ENCODE assay signal across 23 cellular contexts in genomic region chr6:42841844-42842584, GRCh38. TPM values are rescaled to one million over a fixed set of nuclear protein-coding genes. Genes with fewer than 3 reads are reported as not detected.
A peak's percentile ranks its signal among the peaks of the same experiment; 100 is the strongest.
DNase-seq lines count a peak whose midpoint lies in the region; ATAC-seq and TF ChIP-seq lines count a peak whose summit lies in the region.
"Had no signal": no experiment of that assay in that cellular context is flagged by ENCODE, and none has a peak within 500 bp of the region (broad histone marks: within the 10 kb centered on the region; RNA-seq: fewer than 3 reads in every experiment).

No MANE protein-coding gene starts in this region.

- DNase-seq in DMS 273 (lab: John Stamatoyannopoulos, UW; ENCODE audit: unreplicated experiment) = peak; percentile 17
- no peak for DNase-seq in DMS 273 treated with DMSO at 0.1 percent for 48 hours (lab: John Stamatoyannopoulos, UW)
- no peak for DNase-seq in IMR-90
- DNase-seq in neural progenitor cell (ENCODE audit: low spot score) = peak; percentile 25
- DNase-seq in EL = no peak
- DNase-seq in globus pallidus (ENCODE audit: low spot score) = no peak
- DNase-seq in T1000 (lab: John Stamatoyannopoulos, UW) = no peak
- DNase-seq: activated CD4-positive, alpha-beta T cell treated with anti-CD3 and anti-CD28 coated beads for 48 hours; activated CD8-positive, alpha-beta memory T cell treated with anti-CD3 and anti-CD28 coated beads, Interleukin-2, amount 50 U/mL, for 4 hours; activated gamma-delta T cell; colonic mucosa; MG63; NCI-H1436; PC-3; SHP77; SW 1271 had no signal

- no peak overlapping the region for H2AK5ac ChIP-seq in IMR-90 (ENCODE audit: low read depth, low read length)

- H3K9ac ChIP-seq in IMR-90 (ENCODE audit: low read depth, low read length) (no peak overlapping the region), neural progenitor cell (no peak overlapping the region)

- no peaks in the 10 kb centered on the region for H3K4me1 ChIP-seq in IMR-90 (ENCODE audit: control insufficient read depth, insufficient read depth, low read length)
- peaks cover 13% of the 10 kb centered on the region for H3K4me1 ChIP-seq in neural progenitor cell
- H3K4me1 ChIP-seq: breast epithelium, colonic mucosa had no signal

- H3K23ac ChIP-seq in IMR-90 (ENCODE audit: low read depth, low read length) = 0 out of 2 replicates have a peak overlapping the region, but pooled peaks have one; percentile 7

- H2BK20ac ChIP-seq in IMR-90 (ENCODE audit: low read depth, low read length) = no peak overlapping the region

- peaks cover 13% of the 10 kb centered on the region for H3F3A ChIP-seq in neural progenitor cell (ENCODE audit: low read depth)

- in situ Hi-C loops in IMR-90 (cut with MboI; ENCODE audit: low sequenced_read_pairs) = no loop called here

- H3K9me3 ChIP-seq in IMR-90 (ENCODE audit: control insufficient read depth, insufficient read depth, low read length) (no peaks in the 10 kb centered on the region), neural progenitor cell (ENCODE audit: low read depth) (no peaks in the 10 kb centered on the region)
- H3K9me3 ChIP-seq: breast epithelium, colonic mucosa, MG63, thoracic aorta had no signal

- H3K18ac ChIP-seq in IMR-90 (ENCODE audit: low read depth, low read length) = no peak overlapping the region

- TF ChIP-seq CTCF in IMR-90 (conservative IDR thresholded peaks at IDR 0.05; ENCODE audit: low read depth, low read length) (no peak), neural progenitor cell (IDR thresholded peaks at IDR 0.05) (no peak)

- H3K4me3 ChIP-seq in IMR-90 (ENCODE audit: insufficient read depth, low read depth, low read length) = no peak overlapping the region
- no peak overlapping the region for H3K4me3 ChIP-seq in neural progenitor cell
- H3K4me3 ChIP-seq: breast epithelium, colonic mucosa, MG63, thoracic aorta had no signal

- peak overlapping the region; percentile 75 for H3K27ac Mint-ChIP-seq in activated T-helper 17 cell treated with anti-CD3 and anti-CD28 coated beads, Interleukin-2, amount 50 U/mL, for 72 hours
- H3K27ac Mint-ChIP-seq in neural progenitor cell = no peak overlapping the region
- H3K27ac Mint-ChIP-seq: mesothelial cell of epicardium had no signal

- no peak overlapping the region for H2AK9ac ChIP-seq in IMR-90 (replicated peaks; ENCODE audit: low read depth, low read length, poor library complexity)

- H3K9me1 ChIP-seq in IMR-90 (ENCODE audit: insufficient read depth, low read length) = no peaks in the 10 kb centered on the region

- dilution Hi-C loops in IMR-90 (cut with HindIII; ENCODE audit: low sequenced_read_pairs, unreplicated experiment) = no loop called here

- no peak for ATAC-seq in IMR-90 (ENCODE audit: low read depth)
- peak; percentile 76 for ATAC-seq in activated T-helper 17 cell treated with anti-CD3 and anti-CD28 coated beads, Interleukin-2, amount 50 U/mL, for 72 hours (replicated peaks)
- ATAC-seq: HCT116, left lobe of liver, PC-3 had no signal

- no CpG with 5 or more reads among the region's 6 CpGs for WGBS in IMR-90 (ENCODE audit: extremely low coverage in 2 of 2, insufficient read length in 1 of 2), 2 experiments

- no peak overlapping the region for H4K8ac ChIP-seq in IMR-90 (ENCODE audit: low read depth in 2 of 2, low read length in 2 of 2)

- H3K4me1 Mint-ChIP-seq in activated T-helper 17 cell treated with anti-CD3 and anti-CD28 coated beads, Interleukin-2, amount 50 U/mL, for 72 hours = peaks cover 16% of the 10 kb centered on the region
- H3K4me1 Mint-ChIP-seq in neural progenitor cell = peaks cover 6% of the 10 kb centered on the region

- no peak for TF ChIP-seq RAD21 in IMR-90 (IDR thresholded peaks at IDR 0.05; ENCODE audit: low read length)

- no peaks in the 10 kb centered on the region for H3K9me3 Mint-ChIP-seq in activated T-helper 17 cell treated with anti-CD3 and anti-CD28 coated beads, Interleukin-2, amount 50 U/mL, for 72 hours
- no peaks in the 10 kb centered on the region for H3K9me3 Mint-ChIP-seq in neural progenitor cell
- H3K9me3 Mint-ChIP-seq: mesothelial cell of epicardium had no signal

- H3K27me3 Mint-ChIP-seq in activated T-helper 17 cell treated with anti-CD3 and anti-CD28 coated beads, Interleukin-2, amount 50 U/mL, for 72 hours = no peaks in the 10 kb centered on the region
- peaks cover 3% of the 10 kb centered on the region for H3K27me3 Mint-ChIP-seq in neural progenitor cell (ENCODE audit: insufficient read depth, low read depth)

- H3K36me3 ChIP-seq in IMR-90 (ENCODE audit: control insufficient read depth, insufficient read depth, low read length) (peaks cover 2% of the 10 kb centered on the region; the same call in 1 of the 2 replicates), neural progenitor cell (no peaks in the 10 kb centered on the region)
- H3K36me3 ChIP-seq: breast epithelium, colonic mucosa, MG63 had no signal

- H2AFZ ChIP-seq in IMR-90 (replicated peaks; ENCODE audit: low read length, poor library complexity) = no peak overlapping the region
- H2AFZ ChIP-seq in neural progenitor cell (replicated peaks) = no peak overlapping the region

- H3K27me3 ChIP-seq in IMR-90 (ENCODE audit: control insufficient read depth, insufficient read depth, low read length) (no peaks in the 10 kb centered on the region), neural progenitor cell (no peaks in the 10 kb centered on the region)
- H3K27me3 ChIP-seq: breast epithelium, colonic mucosa, MG63 had no signal

- no peaks in the 10 kb centered on the region; the same call in 1 of the 2 replicates for H4K20me1 ChIP-seq in IMR-90 (ENCODE audit: insufficient read depth, low read length)
- H4K20me1 ChIP-seq in neural progenitor cell (ENCODE audit: low read depth) = no peaks in the 10 kb centered on the region

- H3K4ac ChIP-seq in IMR-90 (ENCODE audit: low read depth, low read length) = no peak overlapping the region

- no peak overlapping the region for H2BK5ac ChIP-seq in IMR-90 (ENCODE audit: low read depth, low read length, poor library complexity, severe bottlenecking)

- H3K14ac ChIP-seq in IMR-90 (replicated peaks; ENCODE audit: low read depth, low read length) = no peak overlapping the region

- BruUV-seq in IMR-90 (replicated peaks; lab: Mats Ljungman, UMichigan) = no TSS peak

- no peak overlapping the region for H3K56ac ChIP-seq in IMR-90 (ENCODE audit: extremely low read depth, insufficient read depth, low read length)

- no peak overlapping the region for H4K91ac ChIP-seq in IMR-90 (ENCODE audit: insufficient read depth, low read depth, low read length)

- H3K79me2 ChIP-seq in neural progenitor cell (ENCODE audit: low read depth) = no peaks in the 10 kb centered on the region

- H3K27ac ChIP-seq in IMR-90 (ENCODE audit: insufficient read depth, low read length) = no peak overlapping the region
- peak overlapping the region; percentile 34 for H3K27ac ChIP-seq in neural progenitor cell
- H3K27ac ChIP-seq: 22Rv1, breast epithelium, colonic mucosa, thoracic aorta had no signal

- CTCF ChIA-PET in IMR-90 (lab: Yijun Ruan, JAX) = no interaction called here

- H3K4me2 ChIP-seq in IMR-90 (ENCODE audit: low read depth, low read length) (no peak overlapping the region), neural progenitor cell (peak overlapping the region; percentile 49)

- POLR2A ChIA-PET in IMR-90 (lab: Charles Lee; ENCODE audit: unreplicated experiment) = no interaction called here

- no peak overlapping the region for H4K5ac ChIP-seq in IMR-90 (ENCODE audit: low read depth, low read length)

- TF ChIP-seq POLR2A in IMR-90 (IDR thresholded peaks at IDR 0.05; ENCODE audit: low read depth, low read length) = no peak

- H2BK15ac ChIP-seq in IMR-90 (ENCODE audit: low read depth, low read length) = no peak overlapping the region

- intact Hi-C loops in IMR-90 (cut with micrococcal nuclease) = no loop called here

- H2BK120ac ChIP-seq in IMR-90 (ENCODE audit: low read depth, low read length) = no peak overlapping the region

- H3K79me1 ChIP-seq in IMR-90 (ENCODE audit: low read depth in 1 of 2, low read length in 2 of 2) = peaks cover 0 to 3% of the 10 kb centered on the region in 2 experiments; a peak in 1 of 4 replicates

- H3K36me3 Mint-ChIP-seq in activated T-helper 17 cell treated with anti-CD3 and anti-CD28 coated beads, Interleukin-2, amount 50 U/mL, for 72 hours (ENCODE audit: low read depth) = peaks cover 19% of the 10 kb centered on the region
- peaks cover 4% of the 10 kb centered on the region for H3K36me3 Mint-ChIP-seq in neural progenitor cell

- H3K4me3 Mint-ChIP-seq in activated T-helper 17 cell treated with anti-CD3 and anti-CD28 coated beads, Interleukin-2, amount 50 U/mL, for 72 hours = peak overlapping the region; percentile 1
- no peak overlapping the region for H3K4me3 Mint-ChIP-seq in neural progenitor cell
- H3K4me3 Mint-ChIP-seq: mesothelial cell of epicardium had no signal

TF ChIP-seq in IMR-90, 13 proteins besides CTCF, POLR2A, EP300 and RAD21 (continues in another document):
- TF ChIP-seq SMC3 (IDR thresholded peaks at IDR 0.05; ENCODE audit: low read depth, low read length) = no peak
- no peak for TF ChIP-seq CEBPB (IDR thresholded peaks at IDR 0.05; ENCODE audit: low read depth, low read length)
- TF ChIP-seq CHD1 (IDR thresholded peaks at IDR 0.05; ENCODE audit: low read depth, low read length) = no peak
- no peak for TF ChIP-seq MAZ (IDR thresholded peaks at IDR 0.05; ENCODE audit: borderline replicate concordance, low read depth, low read length)
- no peak for TF ChIP-seq MAFK (IDR thresholded peaks at IDR 0.05; ENCODE audit: low read depth, low read length)
- TF ChIP-seq MXI1 (IDR thresholded peaks at IDR 0.05; ENCODE audit: borderline replicate concordance, low read depth, low read length) = no peak
- TF ChIP-seq RCOR1 (IDR thresholded peaks at IDR 0.05; ENCODE audit: insufficient replicate concordance, low read length) = no peak
- TF ChIP-seq FOS (IDR thresholded peaks at IDR 0.05; ENCODE audit: low read depth, low read length) = no peak
- TF ChIP-seq ELK1 (IDR thresholded peaks at IDR 0.05; ENCODE audit: borderline replicate concordance, low read depth, low read length) = no peak
- no peak for TF ChIP-seq BHLHE40 (IDR thresholded peaks at IDR 0.05; ENCODE audit: low read depth, low read length)

RNA-seq across cellular contexts. Expression of gene RPL7L1, which starts 37.4 kb away (rescaled TPM):
- total RNA-seq in IMR-90 (2012; rRNA removed) (112 and 125 TPM in 2 replicates), neural progenitor cell (ENCODE audit: low replicate concordance) (92.0 and 106 TPM in 2 replicates)
- polyA plus RNA-seq in IMR-90 (2012; rRNA removed) = 31.3 and 43.0 TPM in 2 replicates
- 10.1 and 18.2 TPM in 2 replicates for polyA plus RNA-seq in IMR-90 (2012; cell fraction: cytosol; rRNA removed)
- 3.2 and 12.8 TPM in 2 replicates for polyA plus RNA-seq in IMR-90 (2012; cell fraction: nucleus; rRNA removed; ENCODE audit: low replicate concordance)
- total RNA-seq in activated T-helper 17 cell treated with anti-CD3 and anti-CD28 coated beads, Interleukin-2, amount 50 U/mL, for 72 hours = 100 to 1,000 TPM; 116 to 150 TPM

Comparison
In these comparisons a context has a peak if more than half of its experiments do, and no peak if none do; other contexts are left out.
1. DNase-seq: peak in DMS 273 (single experiment) and neural progenitor cell (single experiment); none in DMS 273 treated with DMSO at 0.1 percent for 48 hours (single experiment), IMR-90 (single experiment), EL (single experiment), globus pallidus (single experiment) and T1000 (single experiment).